Comparison of ENCODE assay signal across 1 cellular context in genomic region chr20:38997622-38998021, GRCh38.
TF ChIP-seq lines count a peak whose summit lies in the region.

No MANE protein-coding gene starts in this region.

TF ChIP-seq in GM12878, 131 proteins besides CTCF, POLR2A, EP300 and RAD21 (continued from another document and continues in another):
- TF ChIP-seq, protein P1, sequence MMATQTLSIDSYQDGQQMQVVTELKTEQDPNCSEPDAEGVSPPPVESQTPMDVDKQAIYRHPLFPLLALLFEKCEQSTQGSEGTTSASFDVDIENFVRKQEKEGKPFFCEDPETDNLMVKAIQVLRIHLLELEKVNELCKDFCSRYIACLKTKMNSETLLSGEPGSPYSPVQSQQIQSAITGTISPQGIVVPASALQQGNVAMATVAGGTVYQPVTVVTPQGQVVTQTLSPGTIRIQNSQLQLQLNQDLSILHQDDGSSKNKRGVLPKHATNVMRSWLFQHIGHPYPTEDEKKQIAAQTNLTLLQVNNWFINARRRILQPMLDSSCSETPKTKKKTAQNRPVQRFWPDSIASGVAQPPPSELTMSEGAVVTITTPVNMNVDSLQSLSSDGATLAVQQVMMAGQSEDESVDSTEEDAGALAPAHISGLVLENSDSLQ (IDR thresholded peaks at IDR 0.05) = peak; percentile 87
- TF ChIP-seq PML (IDR thresholded peaks at IDR 0.05; ENCODE audit: low read length) = 0 out of 2 replicates have a peak, but pooled peaks have one; percentile 48
- peak; percentile 96 for TF ChIP-seq IKZF2 (IDR thresholded peaks at IDR 0.05)
- TF ChIP-seq ATF3 (IDR thresholded peaks at IDR 0.05; ENCODE audit: borderline replicate concordance, extremely low read depth, low read depth, low read length) = no peak
- peak; percentile 29; the same call in 1 of the 2 replicates for TF ChIP-seq PAX5 (IDR thresholded peaks at IDR 0.05; ENCODE audit: borderline replicate concordance, low read depth, low read length)
- TF ChIP-seq MYB (IDR thresholded peaks at IDR 0.05; ENCODE audit: borderline replicate concordance, low read depth, low read length) = no peak
- TF ChIP-seq RUNX3 (IDR thresholded peaks at IDR 0.05; ENCODE audit: low read length) = peak; percentile 90
- peak in 1 of 2 experiments; percentile 72; a peak in 1 of 4 replicates for TF ChIP-seq ETV6 (conservative IDR thresholded peaks at IDR 0.05 in 1 of 2, IDR thresholded peaks at IDR 0.05 in 1 of 2; ENCODE audit: borderline replicate concordance in 1 of 2, low read depth in 1 of 2)
- TF ChIP-seq MTA3 (IDR thresholded peaks at IDR 0.05; ENCODE audit: borderline replicate concordance, low read length) = 0 out of 2 replicates have a peak, but pooled peaks have one; percentile 68
- peak in 1 of 2 experiments; percentile 66; a peak in 2 of 3 replicates for TF ChIP-seq EGR1 (IDR thresholded peaks at IDR 0.05; ENCODE audit: borderline replicate concordance in 1 of 2, low read depth in 2 of 2, low read length in 2 of 2)
- peak; percentile 97 for TF ChIP-seq ATF7 (IDR thresholded peaks at IDR 0.05; ENCODE audit: low read depth)
- TF ChIP-seq CREM (IDR thresholded peaks at IDR 0.05; ENCODE audit: low read depth) = peak; percentile 79
- TF ChIP-seq SP1 (IDR thresholded peaks at IDR 0.05; ENCODE audit: low read depth, low read length) = peak; percentile 60
- peak; percentile 70; the same call in 1 of the 2 replicates for TF ChIP-seq CBFB (IDR thresholded peaks at IDR 0.05; ENCODE audit: low read depth)
- peak; percentile 45; the same call in 1 of the 2 replicates for TF ChIP-seq NR2F1 (conservative IDR thresholded peaks at IDR 0.05)
- peak in 1 of 2 experiments; percentile 35; a peak in 2 of 4 replicates for TF ChIP-seq BHLHE40 (IDR thresholded peaks at IDR 0.05; ENCODE audit: borderline replicate concordance in 1 of 2, low read depth in 2 of 2, low read length in 1 of 2)
- peak; percentile 77 for TF ChIP-seq IRF4 (IDR thresholded peaks at IDR 0.05; ENCODE audit: low read depth, low read length)
- TF ChIP-seq, protein P2, sequence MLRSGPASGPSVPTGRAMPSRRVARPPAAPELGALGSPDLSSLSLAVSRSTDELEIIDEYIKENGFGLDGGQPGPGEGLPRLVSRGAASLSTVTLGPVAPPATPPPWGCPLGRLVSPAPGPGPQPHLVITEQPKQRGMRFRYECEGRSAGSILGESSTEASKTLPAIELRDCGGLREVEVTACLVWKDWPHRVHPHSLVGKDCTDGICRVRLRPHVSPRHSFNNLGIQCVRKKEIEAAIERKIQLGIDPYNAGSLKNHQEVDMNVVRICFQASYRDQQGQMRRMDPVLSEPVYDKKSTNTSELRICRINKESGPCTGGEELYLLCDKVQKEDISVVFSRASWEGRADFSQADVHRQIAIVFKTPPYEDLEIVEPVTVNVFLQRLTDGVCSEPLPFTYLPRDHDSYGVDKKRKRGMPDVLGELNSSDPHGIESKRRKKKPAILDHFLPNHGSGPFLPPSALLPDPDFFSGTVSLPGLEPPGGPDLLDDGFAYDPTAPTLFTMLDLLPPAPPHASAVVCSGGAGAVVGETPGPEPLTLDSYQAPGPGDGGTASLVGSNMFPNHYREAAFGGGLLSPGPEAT (IDR thresholded peaks at IDR 0.05; ENCODE audit: low read depth) = peak; percentile 90
- TF ChIP-seq, protein P3, sequence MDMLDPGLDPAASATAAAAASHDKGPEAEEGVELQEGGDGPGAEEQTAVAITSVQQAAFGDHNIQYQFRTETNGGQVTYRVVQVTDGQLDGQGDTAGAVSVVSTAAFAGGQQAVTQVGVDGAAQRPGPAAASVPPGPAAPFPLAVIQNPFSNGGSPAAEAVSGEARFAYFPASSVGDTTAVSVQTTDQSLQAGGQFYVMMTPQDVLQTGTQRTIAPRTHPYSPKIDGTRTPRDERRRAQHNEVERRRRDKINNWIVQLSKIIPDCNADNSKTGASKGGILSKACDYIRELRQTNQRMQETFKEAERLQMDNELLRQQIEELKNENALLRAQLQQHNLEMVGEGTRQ (IDR thresholded peaks at IDR 0.05; ENCODE audit: borderline replicate concordance, low read depth, low read length) = no peak
- TF ChIP-seq, protein P4, sequence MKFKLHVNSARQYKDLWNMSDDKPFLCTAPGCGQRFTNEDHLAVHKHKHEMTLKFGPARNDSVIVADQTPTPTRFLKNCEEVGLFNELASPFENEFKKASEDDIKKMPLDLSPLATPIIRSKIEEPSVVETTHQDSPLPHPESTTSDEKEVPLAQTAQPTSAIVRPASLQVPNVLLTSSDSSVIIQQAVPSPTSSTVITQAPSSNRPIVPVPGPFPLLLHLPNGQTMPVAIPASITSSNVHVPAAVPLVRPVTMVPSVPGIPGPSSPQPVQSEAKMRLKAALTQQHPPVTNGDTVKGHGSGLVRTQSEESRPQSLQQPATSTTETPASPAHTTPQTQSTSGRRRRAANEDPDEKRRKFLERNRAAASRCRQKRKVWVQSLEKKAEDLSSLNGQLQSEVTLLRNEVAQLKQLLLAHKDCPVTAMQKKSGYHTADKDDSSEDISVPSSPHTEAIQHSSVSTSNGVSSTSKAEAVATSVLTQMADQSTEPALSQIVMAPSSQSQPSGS (IDR thresholded peaks at IDR 0.05; ENCODE audit: low read length) = peak; percentile 68; the same call in 1 of the 2 replicates
- TF ChIP-seq EED (IDR thresholded peaks at IDR 0.05; ENCODE audit: low read depth) = peak; percentile 90
- TF ChIP-seq GATAD2B (conservative IDR thresholded peaks at IDR 0.05; ENCODE audit: low read depth) = 0 out of 2 replicates have a peak, but pooled peaks have one; percentile 48
- TF ChIP-seq ASH2L (IDR thresholded peaks at IDR 0.05; ENCODE audit: borderline replicate concordance, low read depth) = no peak
- peak; percentile 55; the same call in 1 of the 2 replicates for TF ChIP-seq SMC3 (IDR thresholded peaks at IDR 0.05; ENCODE audit: borderline replicate concordance, low read length)
- TF ChIP-seq MTA2 (IDR thresholded peaks at IDR 0.05; ENCODE audit: low read depth) = peak; percentile 89
- no peak for TF ChIP-seq SIN3A (IDR thresholded peaks at IDR 0.05; ENCODE audit: low read depth, low read length)
- TF ChIP-seq NBN (IDR thresholded peaks at IDR 0.05) = peak; percentile 99
- TF ChIP-seq, protein P5, sequence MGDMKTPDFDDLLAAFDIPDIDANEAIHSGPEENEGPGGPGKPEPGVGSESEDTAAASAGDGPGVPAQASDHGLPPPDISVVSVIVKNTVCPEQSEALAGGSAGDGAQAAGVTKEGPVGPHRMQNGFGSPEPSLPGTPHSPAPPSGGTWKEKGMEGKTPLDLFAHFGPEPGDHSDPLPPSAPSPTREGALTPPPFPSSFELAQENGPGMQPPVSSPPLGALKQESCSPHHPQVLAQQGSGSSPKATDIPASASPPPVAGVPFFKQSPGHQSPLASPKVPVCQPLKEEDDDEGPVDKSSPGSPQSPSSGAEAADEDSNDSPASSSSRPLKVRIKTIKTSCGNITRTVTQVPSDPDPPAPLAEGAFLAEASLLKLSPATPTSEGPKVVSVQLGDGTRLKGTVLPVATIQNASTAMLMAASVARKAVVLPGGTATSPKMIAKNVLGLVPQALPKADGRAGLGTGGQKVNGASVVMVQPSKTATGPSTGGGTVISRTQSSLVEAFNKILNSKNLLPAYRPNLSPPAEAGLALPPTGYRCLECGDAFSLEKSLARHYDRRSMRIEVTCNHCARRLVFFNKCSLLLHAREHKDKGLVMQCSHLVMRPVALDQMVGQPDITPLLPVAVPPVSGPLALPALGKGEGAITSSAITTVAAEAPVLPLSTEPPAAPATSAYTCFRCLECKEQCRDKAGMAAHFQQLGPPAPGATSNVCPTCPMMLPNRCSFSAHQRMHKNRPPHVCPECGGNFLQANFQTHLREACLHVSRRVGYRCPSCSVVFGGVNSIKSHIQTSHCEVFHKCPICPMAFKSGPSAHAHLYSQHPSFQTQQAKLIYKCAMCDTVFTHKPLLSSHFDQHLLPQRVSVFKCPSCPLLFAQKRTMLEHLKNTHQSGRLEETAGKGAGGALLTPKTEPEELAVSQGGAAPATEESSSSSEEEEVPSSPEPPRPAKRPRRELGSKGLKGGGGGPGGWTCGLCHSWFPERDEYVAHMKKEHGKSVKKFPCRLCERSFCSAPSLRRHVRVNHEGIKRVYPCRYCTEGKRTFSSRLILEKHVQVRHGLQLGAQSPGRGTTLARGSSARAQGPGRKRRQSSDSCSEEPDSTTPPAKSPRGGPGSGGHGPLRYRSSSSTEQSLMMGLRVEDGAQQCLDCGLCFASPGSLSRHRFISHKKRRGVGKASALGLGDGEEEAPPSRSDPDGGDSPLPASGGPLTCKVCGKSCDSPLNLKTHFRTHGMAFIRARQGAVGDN (IDR thresholded peaks at IDR 0.05) = peak; percentile 40; the same call in 1 of the 2 replicates
- peak; percentile 35; the same call in 1 of the 2 replicates for TF ChIP-seq JUND (IDR thresholded peaks at IDR 0.05; ENCODE audit: low read depth, low read length)
- no peak for TF ChIP-seq KLF5 (IDR thresholded peaks at IDR 0.05; ENCODE audit: partially characterized antibody)
- TF ChIP-seq HDAC2 (IDR thresholded peaks at IDR 0.05) = no peak
- peak; percentile 87; the same call in 1 of the 2 replicates for TF ChIP-seq TCF12 (IDR thresholded peaks at IDR 0.05; ENCODE audit: low read depth, low read length)
- TF ChIP-seq, protein P6, sequence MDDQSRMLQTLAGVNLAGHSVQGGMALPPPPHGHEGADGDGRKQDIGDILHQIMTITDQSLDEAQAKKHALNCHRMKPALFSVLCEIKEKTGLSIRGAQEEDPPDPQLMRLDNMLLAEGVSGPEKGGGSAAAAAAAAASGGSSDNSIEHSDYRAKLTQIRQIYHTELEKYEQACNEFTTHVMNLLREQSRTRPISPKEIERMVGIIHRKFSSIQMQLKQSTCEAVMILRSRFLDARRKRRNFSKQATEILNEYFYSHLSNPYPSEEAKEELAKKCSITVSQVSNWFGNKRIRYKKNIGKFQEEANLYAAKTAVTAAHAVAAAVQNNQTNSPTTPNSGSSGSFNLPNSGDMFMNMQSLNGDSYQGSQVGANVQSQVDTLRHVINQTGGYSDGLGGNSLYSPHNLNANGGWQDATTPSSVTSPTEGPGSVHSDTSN (IDR thresholded peaks at IDR 0.05; ENCODE audit: insufficient replicate concordance, low read depth, low read length) = peak; percentile 1
- TF ChIP-seq, protein P7, sequence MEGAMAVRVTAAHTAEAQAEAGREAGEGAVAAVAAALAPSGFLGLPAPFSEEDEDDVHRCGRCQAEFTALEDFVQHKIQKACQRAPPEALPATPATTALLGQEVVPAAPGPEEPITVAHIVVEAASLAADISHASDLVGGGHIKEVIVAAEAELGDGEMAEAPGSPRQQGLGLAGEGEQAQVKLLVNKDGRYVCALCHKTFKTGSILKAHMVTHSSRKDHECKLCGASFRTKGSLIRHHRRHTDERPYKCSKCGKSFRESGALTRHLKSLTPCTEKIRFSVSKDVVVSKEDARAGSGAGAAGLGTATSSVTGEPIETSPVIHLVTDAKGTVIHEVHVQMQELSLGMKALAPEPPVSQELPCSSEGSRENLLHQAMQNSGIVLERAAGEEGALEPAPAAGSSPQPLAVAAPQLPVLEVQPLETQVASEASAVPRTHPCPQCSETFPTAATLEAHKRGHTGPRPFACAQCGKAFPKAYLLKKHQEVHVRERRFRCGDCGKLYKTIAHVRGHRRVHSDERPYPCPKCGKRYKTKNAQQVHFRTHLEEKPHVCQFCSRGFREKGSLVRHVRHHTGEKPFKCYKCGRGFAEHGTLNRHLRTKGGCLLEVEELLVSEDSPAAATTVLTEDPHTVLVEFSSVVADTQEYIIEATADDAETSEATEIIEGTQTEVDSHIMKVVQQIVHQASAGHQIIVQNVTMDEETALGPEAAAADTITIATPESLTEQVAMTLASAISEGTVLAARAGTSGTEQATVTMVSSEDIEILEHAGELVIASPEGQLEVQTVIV (IDR thresholded peaks at IDR 0.05; ENCODE audit: borderline replicate concordance, partially characterized antibody) = peak; percentile 30
- TF ChIP-seq BCL11A (IDR thresholded peaks at IDR 0.05; ENCODE audit: low read depth, low read length) = peak; percentile 57; the same call in 1 of the 2 replicates
- TF ChIP-seq TCF3 (IDR thresholded peaks at IDR 0.05; ENCODE audit: borderline replicate concordance, insufficient read depth, low read depth, low read length) = peak; percentile 66; the same call in 1 of the 2 replicates
- TF ChIP-seq ZNF24 (IDR thresholded peaks at IDR 0.05) = 0 out of 2 replicates have a peak, but pooled peaks have one; percentile 5
- no peak for TF ChIP-seq KAT2A (conservative IDR thresholded peaks at IDR 0.05; ENCODE audit: control insufficient read depth, low read depth, low read length)
- TF ChIP-seq, protein P8, sequence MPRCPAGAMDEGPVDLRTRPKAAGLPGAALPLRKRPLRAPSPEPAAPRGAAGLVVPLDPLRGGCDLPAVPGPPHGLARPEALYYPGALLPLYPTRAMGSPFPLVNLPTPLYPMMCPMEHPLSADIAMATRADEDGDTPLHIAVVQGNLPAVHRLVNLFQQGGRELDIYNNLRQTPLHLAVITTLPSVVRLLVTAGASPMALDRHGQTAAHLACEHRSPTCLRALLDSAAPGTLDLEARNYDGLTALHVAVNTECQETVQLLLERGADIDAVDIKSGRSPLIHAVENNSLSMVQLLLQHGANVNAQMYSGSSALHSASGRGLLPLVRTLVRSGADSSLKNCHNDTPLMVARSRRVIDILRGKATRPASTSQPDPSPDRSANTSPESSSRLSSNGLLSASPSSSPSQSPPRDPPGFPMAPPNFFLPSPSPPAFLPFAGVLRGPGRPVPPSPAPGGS (IDR thresholded peaks at IDR 0.05; ENCODE audit: borderline replicate concordance, insufficient read depth, low read depth, low read length, poor library complexity, severe bottlenecking) = peak; percentile 60
- no peak for TF ChIP-seq NKRF (conservative IDR thresholded peaks at IDR 0.05)
- TF ChIP-seq NFIC (IDR thresholded peaks at IDR 0.05; ENCODE audit: low read depth, low read length) = peak; percentile 76
- TF ChIP-seq YY1 (IDR thresholded peaks at IDR 0.05; ENCODE audit: low read depth, low read length) = peak; percentile 67
- TF ChIP-seq SPI1 (IDR thresholded peaks at IDR 0.05; ENCODE audit: borderline replicate concordance, insufficient read depth, low read depth, low read length) = peak; percentile 53; the same call in 1 of the 2 replicates
- TF ChIP-seq GABPA (IDR thresholded peaks at IDR 0.05; ENCODE audit: low read depth) = 0 out of 2 replicates have a peak, but pooled peaks have one; percentile 23
- TF ChIP-seq CREB1 (IDR thresholded peaks at IDR 0.05; ENCODE audit: low read depth) = peak; percentile 42; the same call in 1 of the 2 replicates
